In the genomic region with DNA sequence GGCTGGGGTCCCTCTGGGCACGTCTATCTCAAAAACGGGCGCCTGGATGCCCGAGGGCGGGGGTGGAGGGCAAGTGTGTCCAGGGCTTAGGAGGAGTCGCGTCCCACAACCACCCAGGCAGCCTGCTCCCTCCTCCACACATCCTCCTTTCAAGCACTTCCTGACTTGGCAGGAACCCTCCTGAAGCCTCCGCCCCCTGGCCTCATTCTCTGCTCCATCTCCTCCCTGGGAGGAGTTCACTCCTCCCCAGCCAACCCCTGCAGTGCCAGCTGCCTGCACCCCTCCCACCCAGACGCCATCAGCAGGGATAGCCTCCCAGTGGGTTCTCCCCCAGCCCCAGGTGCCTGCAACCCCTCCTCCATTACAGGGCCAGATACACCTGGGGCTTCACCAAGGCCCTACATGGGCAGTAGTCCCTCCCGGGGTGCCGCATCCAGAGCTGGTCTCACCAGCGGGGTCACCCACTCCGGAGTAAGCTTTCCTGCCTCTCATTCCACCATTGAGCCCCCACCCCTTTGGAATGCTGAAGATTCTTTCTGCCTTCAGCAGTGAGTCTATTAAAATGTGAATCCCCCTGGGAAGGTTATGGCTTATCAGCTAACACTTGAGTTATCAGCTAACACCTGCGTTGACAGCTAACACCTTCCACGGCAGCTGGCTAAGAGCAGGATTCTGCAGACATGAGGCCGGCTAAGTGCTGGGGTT, we compare ENCODE assay signal across 8 cellular contexts. TPM values are rescaled to one million over a fixed set of nuclear protein-coding genes. Genes with fewer than 3 reads are reported as not detected.
DNase-seq lines count a peak whose midpoint lies in the region; ATAC-seq and TF ChIP-seq lines count a peak whose summit lies in the region.

No MANE protein-coding gene starts in this region.

- no peaks in the 10 kb centered on the region for H3F3A ChIP-seq in MM.1S (ENCODE audit: insufficient read depth, low read length)
- H3F3A ChIP-seq in smooth muscle cell (ENCODE audit: low read depth) = no peaks in the 10 kb centered on the region

- H2AFZ ChIP-seq in MM.1S (ENCODE audit: low read length) (0 out of 2 replicates have a peak overlapping the region, but pooled peaks have one; percentile 31), smooth muscle cell (ENCODE audit: low read depth) (no peak overlapping the region)

- no peaks in the 10 kb centered on the region for H3K36me3 ChIP-seq in MM.1S (replicated peaks; ENCODE audit: insufficient read depth, low read length)
- H3K36me3 ChIP-seq in SJCRH30 = no peaks in the 10 kb centered on the region
- H3K36me3 ChIP-seq in heart right ventricle = no peaks in the 10 kb centered on the region
- no peaks in the 10 kb centered on the region for H3K36me3 ChIP-seq in smooth muscle cell (ENCODE audit: low read depth)

- no peaks in the 10 kb centered on the region for H3K9me3 ChIP-seq in MM.1S (replicated peaks; ENCODE audit: insufficient read depth, low read length)
- H3K9me3 ChIP-seq in SJCRH30 (replicated peaks) = no peaks in the 10 kb centered on the region
- H3K9me3 ChIP-seq in heart right ventricle = no peaks in the 10 kb centered on the region
- H3K9me3 ChIP-seq in smooth muscle cell (replicated peaks; ENCODE audit: low read depth) = no peaks in the 10 kb centered on the region

- no peaks in the 10 kb centered on the region for H4K20me1 ChIP-seq in MM.1S (ENCODE audit: insufficient read depth, low read length)
- no peaks in the 10 kb centered on the region for H4K20me1 ChIP-seq in smooth muscle cell (ENCODE audit: low read depth)

- H3K9me2 ChIP-seq in MM.1S (replicated peaks; ENCODE audit: insufficient read depth, low read length) = no peaks in the 10 kb centered on the region

- H3K27ac ChIP-seq in MM.1S (ENCODE audit: low read length) (no peak overlapping the region), SJCRH30 (no peak overlapping the region), heart right ventricle (peak overlapping the region in 8 of 10 donors; percentile 23 to 71 (median 52)), smooth muscle cell (ENCODE audit: low read depth) (no peak overlapping the region)

- no peaks in the 10 kb centered on the region for H3K79me2 ChIP-seq in MM.1S (ENCODE audit: low read length)
- no peaks in the 10 kb centered on the region for H3K79me2 ChIP-seq in smooth muscle cell (ENCODE audit: low read depth)

- H3K4me3 ChIP-seq in MM.1S (ENCODE audit: low read length) (no peak overlapping the region), SJCRH30 (no peak overlapping the region), heart right ventricle (peak overlapping the region in 7 of 10 donors; percentile 6 to 39 (median 29)), smooth muscle cell (no peak overlapping the region)

- no peak overlapping the region for H3K4me3 Mint-ChIP-seq in activated naive CD8-positive, alpha-beta T cell treated with anti-CD3 and anti-CD28 coated beads, Interleukin-2, amount 50 U/mL, for 24 hours

- no peaks in the 10 kb centered on the region for H3K27me3 Mint-ChIP-seq in activated naive CD8-positive, alpha-beta T cell treated with anti-CD3 and anti-CD28 coated beads, Interleukin-2, amount 50 U/mL, for 24 hours

- H3K4me1 Mint-ChIP-seq in activated naive CD8-positive, alpha-beta T cell treated with anti-CD3 and anti-CD28 coated beads, Interleukin-2, amount 50 U/mL, for 24 hours = peaks cover 39% of the 10 kb centered on the region

- H3K36me3 Mint-ChIP-seq in activated naive CD8-positive, alpha-beta T cell treated with anti-CD3 and anti-CD28 coated beads, Interleukin-2, amount 50 U/mL, for 24 hours (ENCODE audit: low read depth) = no peaks in the 10 kb centered on the region

- DNase-seq in DMS153 (lab: John Stamatoyannopoulos, UW) (peak; percentile 72), MM.1S (no peak), SJCRH30 (peak; percentile 59 to 71), heart right ventricle (peak; percentile 71 to 84), smooth muscle cell (lab: John Stamatoyannopoulos, UW; ENCODE audit: unreplicated experiment) (no peak)
- peak; percentile 63 for DNase-seq in activated naive CD8-positive, alpha-beta T cell treated with anti-CD3 and anti-CD28 coated beads, Interleukin-2, amount 50 U/mL, for 24 hours

- no peaks in the 10 kb centered on the region for H3K4me1 ChIP-seq in MM.1S (ENCODE audit: low read length)
- H3K4me1 ChIP-seq in SJCRH30 = peaks cover 32% of the 10 kb centered on the region
- H3K4me1 ChIP-seq in heart right ventricle = peaks cover 46 to 98% (median 56%) of the 10 kb centered on the region in 9 donors
- peaks cover 31% of the 10 kb centered on the region for H3K4me1 ChIP-seq in smooth muscle cell (ENCODE audit: low read depth)

- intact Hi-C loops in heart right ventricle (cut with DNase I) = loop anchor here in 4 of 10 donors (5.0 kb wide), 1 partner anchor 36 kb away; no protein-coding TSS in a partner anchor

- TF ChIP-seq CTCF in MM.1S (IDR thresholded peaks at IDR 0.05; ENCODE audit: low read length) (no peak), heart right ventricle (IDR thresholded peaks at IDR 0.05) (no peak), smooth muscle cell (IDR thresholded peaks at IDR 0.05; ENCODE audit: borderline replicate concordance, insufficient read depth, poor library complexity, severe bottlenecking) (no peak)

- no peak overlapping the region for H3K4me2 ChIP-seq in MM.1S (ENCODE audit: low read depth, low read length)
- H3K4me2 ChIP-seq in smooth muscle cell = peak overlapping the region; percentile 41

- no peak overlapping the region for H3K9ac ChIP-seq in MM.1S (ENCODE audit: low read length)
- H3K9ac ChIP-seq in smooth muscle cell (ENCODE audit: low read depth) = no peak overlapping the region

- H3K27ac Mint-ChIP-seq in activated naive CD8-positive, alpha-beta T cell treated with anti-CD3 and anti-CD28 coated beads, Interleukin-2, amount 50 U/mL, for 24 hours = peak overlapping the region; percentile 56

- H3K9me3 Mint-ChIP-seq in activated naive CD8-positive, alpha-beta T cell treated with anti-CD3 and anti-CD28 coated beads, Interleukin-2, amount 50 U/mL, for 24 hours = no peaks in the 10 kb centered on the region

- WGBS in heart right ventricle, 2 donors = 17 to 18% methylated on average over 16 of the region's 16 CpGs
- WGBS in smooth muscle cell (ENCODE audit: low lambda C conversion rate) = 45% methylated on average over 13 of the region's 16 CpGs

- peak; percentile 70 for ATAC-seq in activated naive CD8-positive, alpha-beta T cell treated with anti-CD3 and anti-CD28 coated beads, Interleukin-2, amount 50 U/mL, for 24 hours
- peak; percentile 66 to 81 (median 73) for ATAC-seq in heart right ventricle
- no peak for ATAC-seq in HG03442 (IDR thresholded peaks at IDR 0.05; ENCODE audit: unreplicated experiment)
- ATAC-seq in HG03175 (IDR thresholded peaks at IDR 0.05; ENCODE audit: unreplicated experiment) = no peak

- peaks cover 52% of the 10 kb centered on the region for H3K27me3 ChIP-seq in MM.1S (replicated peaks; ENCODE audit: insufficient read depth, low read length)
- H3K27me3 ChIP-seq in SJCRH30 = peaks cover 7% of the 10 kb centered on the region; the same call in 1 of the 2 replicates
- H3K27me3 ChIP-seq in heart right ventricle = no peaks in the 10 kb centered on the region
- no peaks in the 10 kb centered on the region for H3K27me3 ChIP-seq in smooth muscle cell (ENCODE audit: low read depth)

RNA-seq across cellular contexts. Expression of a gene that starts 24.4 kb away (rescaled TPM):
- total RNA-seq in SJCRH30 (2014; rRNA removed; shearing (Covaris generic)) = 0.10 and 0.30 TPM in 2 replicates
- total RNA-seq in heart right ventricle (1 to 10 TPM in 5 of 10 donors, under 1 TPM in 5; 0.56 to 2.5 (median 0.93) TPM), smooth muscle cell (1.8 and 3.9 TPM in 2 replicates)
- polyA plus RNA-seq in heart right ventricle (1 to 10 TPM in 1 of 2 donors, under 1 TPM in 1; 0.59 to 1.5 TPM), smooth muscle cell (4.7 and 8.4 TPM in 2 replicates)

Comparison
In these comparisons a context has a peak if more than half of its experiments do, and no peak if none do; other contexts are left out.
1. DNase-seq: peak in DMS153 (single experiment), SJCRH30 (2 of 2), activated naive CD8-positive, alpha-beta T cell treated with anti-CD3 and anti-CD28 coated beads, Interleukin-2, amount 50 U/mL, for 24 hours (single experiment) and heart right ventricle (2 of 2); none in MM.1S (single experiment) and smooth muscle cell (single experiment).
2. H3K27ac ChIP-seq: peak in heart right ventricle (8 of 10); none in MM.1S (single experiment), SJCRH30 (single experiment) and smooth muscle cell (single experiment).
3. H3K4me3 ChIP-seq: peak in heart right ventricle (7 of 10); none in MM.1S (single experiment), SJCRH30 (single experiment) and smooth muscle cell (single experiment).
4. ATAC-seq: peak in activated naive CD8-positive, alpha-beta T cell treated with anti-CD3 and anti-CD28 coated beads, Interleukin-2, amount 50 U/mL, for 24 hours (single experiment) and heart right ventricle (8 of 8); none in HG03442 (single experiment) and HG03175 (single experiment).